Comparison of ENCODE assay signal across 9 cellular contexts in the genomic region with DNA sequence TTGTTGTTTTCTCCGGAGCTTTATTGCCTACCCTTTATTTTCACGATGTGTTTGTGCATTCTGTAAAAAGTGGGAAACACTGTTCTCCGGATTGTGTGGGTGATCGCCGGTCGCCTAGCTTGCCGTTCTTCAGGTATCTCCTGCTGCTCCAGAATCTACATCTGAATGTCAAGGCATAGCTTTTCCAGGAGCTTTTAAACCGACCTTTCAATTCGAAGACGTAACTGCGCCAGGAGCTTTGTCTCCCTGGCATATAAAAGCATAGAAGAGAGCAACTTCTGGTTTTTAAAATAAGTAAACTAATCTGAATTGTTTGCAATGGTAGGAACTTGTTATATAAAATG.
DNase-seq lines count a peak whose midpoint lies in the region; ATAC-seq and TF ChIP-seq lines count a peak whose summit lies in the region.
"Had no signal": no experiment of that assay in that cellular context is flagged by ENCODE, and none has a peak within 500 bp of the region (broad histone marks: within the 10 kb centered on the region; RNA-seq: fewer than 3 reads in every experiment).

No MANE protein-coding gene starts in this region.

- H3K9me3 ChIP-seq in colonic mucosa (no peaks in the 10 kb centered on the region), transverse colon (no peaks in the 10 kb centered on the region)

- in situ Hi-C loops in transverse colon (cut with MboI; ENCODE audit: low pct_ligation_motif_present in 1 of 4, low pct_unique_long_range_greater_than_20kb in 1 of 4, low sequenced_read_pairs in 3 of 4), result loop anchor here in 1 of 4 donors (25.0 kb wide), 1 partner anchor 954 kb away; a partner anchor contains a TSS

- H3K4me3 ChIP-seq in colonic mucosa (peak overlapping the region; percentile 38), transverse colon (peak overlapping the region in 3 of 4 donors; percentile 41 to 58 (median 48))
- H3K4me3 ChIP-seq: SK-N-MC had no signal

- no peaks in the 10 kb centered on the region for H3K36me3 Mint-ChIP-seq in activated T-cell treated with anti-CD3 and anti-CD28 coated beads, Interleukin-2, amount 50 U/mL, for 24 hours (ENCODE audit: low read depth)
- H3K36me3 Mint-ChIP-seq in mesothelial cell of epicardium, result no peaks in the 10 kb centered on the region

- H3K4me1 ChIP-seq in colonic mucosa (no peaks in the 10 kb centered on the region), transverse colon (peaks cover 0 to 25% (median 8%) of the 10 kb centered on the region in 4 donors)

- no peak for DNase-seq in activated T-cell treated with anti-CD3 and anti-CD28 coated beads, Interleukin-2, amount 50 U/mL, for 24 hours
- DNase-seq in activated T-cell treated with anti-CD3 and anti-CD28 coated beads for 4 hours (no peak), colonic mucosa (no peak), mesothelial cell of epicardium (ENCODE audit: low spot score in 2 of 2, unreplicated experiment in 2 of 2) (no peak), transverse colon (no peak), SIG-M5 (lab: John Stamatoyannopoulos, UW) (no peak)
- DNase-seq in stimulated activated CD4-positive, alpha-beta T cell treated with anti-CD3 and anti-CD28 coated beads, Interleukin-15, amount 100 ng/mL, for 24 hours, result no peak

- H3K4me1 Mint-ChIP-seq in activated T-cell treated with anti-CD3 and anti-CD28 coated beads, Interleukin-2, amount 50 U/mL, for 24 hours (ENCODE audit: low read depth), result peaks cover 51% of the 10 kb centered on the region
- H3K4me1 Mint-ChIP-seq in mesothelial cell of epicardium, result peaks cover 33% of the 10 kb centered on the region

- no peaks in the 10 kb centered on the region for H3K27me3 Mint-ChIP-seq in activated T-cell treated with anti-CD3 and anti-CD28 coated beads, Interleukin-2, amount 50 U/mL, for 24 hours
- no peaks in the 10 kb centered on the region for H3K27me3 Mint-ChIP-seq in mesothelial cell of epicardium (ENCODE audit: low read depth)

- WGBS in transverse colon (ENCODE audit: low coverage in 1 of 2), 2 donors, result 7 to 14% methylated on average over 2 to 11 of the region's 11 CpGs

- H3K36me3 ChIP-seq in colonic mucosa (no peaks in the 10 kb centered on the region), transverse colon (no peaks in the 10 kb centered on the region)

- H3K27ac ChIP-seq in colonic mucosa (peak overlapping the region; percentile 85), transverse colon (peak overlapping the region; percentile 86 to 93 (median 90))
- H3K27ac ChIP-seq: SK-N-MC had no signal

- H3K9me3 Mint-ChIP-seq in activated T-cell treated with anti-CD3 and anti-CD28 coated beads, Interleukin-2, amount 50 U/mL, for 24 hours, result peaks cover 2% of the 10 kb centered on the region
- no peaks in the 10 kb centered on the region for H3K9me3 Mint-ChIP-seq in mesothelial cell of epicardium

- TF ChIP-seq POLR2A in transverse colon (IDR thresholded peaks at IDR 0.05), result no peak

- no peak for TF ChIP-seq EP300 in transverse colon (IDR thresholded peaks at IDR 0.05; ENCODE audit: low read depth)

- TF ChIP-seq CTCF in colonic mucosa (IDR thresholded peaks at IDR 0.05) (no peak), mesothelial cell of epicardium (IDR thresholded peaks at IDR 0.05; ENCODE audit: unreplicated experiment) (no peak), transverse colon (IDR thresholded peaks at IDR 0.05) (no peak)

- H3K27me3 ChIP-seq in colonic mucosa (no peaks in the 10 kb centered on the region), transverse colon (no peaks in the 10 kb centered on the region)

- peak overlapping the region; percentile 84 for H3K4me3 Mint-ChIP-seq in activated T-cell treated with anti-CD3 and anti-CD28 coated beads, Interleukin-2, amount 50 U/mL, for 24 hours
- peak overlapping the region; percentile 79 for H3K4me3 Mint-ChIP-seq in mesothelial cell of epicardium

- peak overlapping the region in 1 of 2 donors; percentile 77 for H3K9ac ChIP-seq in colonic mucosa (ENCODE audit: low read depth in 2 of 2, low read length in 2 of 2)

- intact Hi-C loops in colonic mucosa (cut with DNase I) (no loop called here), transverse colon (cut with DNase I; ENCODE audit: low total_unique reads) (no loop called here)

- peak overlapping the region; percentile 97 for H3K27ac Mint-ChIP-seq in activated T-cell treated with anti-CD3 and anti-CD28 coated beads, Interleukin-2, amount 50 U/mL, for 24 hours
- peak overlapping the region; percentile 97 for H3K27ac Mint-ChIP-seq in mesothelial cell of epicardium

- ATAC-seq in GM19351 (IDR thresholded peaks at IDR 0.05; ENCODE audit: unreplicated experiment), result no peak
